In genomic region chr6:140921366-140922226, GRCh38 we compare ENCODE assay signal across 8 cellular contexts.
DNase-seq lines count a peak whose midpoint lies in the region; ATAC-seq and TF ChIP-seq lines count a peak whose summit lies in the region.

No MANE protein-coding gene starts in this region.

- H3K27ac Mint-ChIP-seq in neural crest cell (ENCODE audit: unreplicated experiment): no peak overlapping the region
- H3K27ac Mint-ChIP-seq in T-helper 17 cell: no peak overlapping the region

- TF ChIP-seq CTCF in neural crest cell (conservative IDR thresholded peaks at IDR 0.05): peak; percentile 80

- no peaks in the 10 kb centered on the region for H3K36me3 Mint-ChIP-seq in neural crest cell (ENCODE audit: low read depth)
- H3K36me3 Mint-ChIP-seq in T-helper 17 cell (ENCODE audit: low read depth): no peaks in the 10 kb centered on the region

- H3K4me3 Mint-ChIP-seq in neural crest cell (no peak overlapping the region), T-helper 17 cell (no peak overlapping the region)

- DNase-seq in Ammon's horn (ENCODE audit: low spot score) (peak; percentile 57), HS-27A (ENCODE audit: low read depth) (peak; percentile 69), RPMI8226 (peak; percentile 27), erythroblast (lab: John Stamatoyannopoulos, UW) (peak; percentile 14 to 29), neural crest cell (ENCODE audit: low read depth, low spot score) (no peak), T-helper 17 cell (no peak)

- ATAC-seq in GM18508 (IDR thresholded peaks at IDR 0.05; ENCODE audit: insufficient read depth, unreplicated experiment): peak; percentile 66
- no peak for ATAC-seq in T-helper 17 cell
- no peak for ATAC-seq in GM21825 (IDR thresholded peaks at IDR 0.05; ENCODE audit: unreplicated experiment)

- H3K4me1 Mint-ChIP-seq in neural crest cell (peaks cover 3% of the 10 kb centered on the region), T-helper 17 cell (no peaks in the 10 kb centered on the region)

- H3K27me3 Mint-ChIP-seq in neural crest cell (ENCODE audit: low read depth) (no peaks in the 10 kb centered on the region), T-helper 17 cell (no peaks in the 10 kb centered on the region)

- no peaks in the 10 kb centered on the region for H3K9me3 ChIP-seq in T-helper 17 cell (ENCODE audit: control insufficient read depth, low read length, poor library complexity, severe bottlenecking)

- no peak for TF ChIP-seq POLR2A in erythroblast (IDR thresholded peaks at IDR 0.05; ENCODE audit: low read length)

- peaks cover 10% of the 10 kb centered on the region for H3K9me3 Mint-ChIP-seq in neural crest cell

Comparison
In these comparisons a context has a peak if more than half of its experiments do, and no peak if none do; other contexts are left out.
1. DNase-seq: peak in Ammon's horn (single experiment), HS-27A (single experiment), RPMI8226 (single experiment) and erythroblast (2 of 2); none in neural crest cell (single experiment) and T-helper 17 cell (0 of 3).